Comparison of ENCODE assay signal across 11 cellular contexts in the genomic region with DNA sequence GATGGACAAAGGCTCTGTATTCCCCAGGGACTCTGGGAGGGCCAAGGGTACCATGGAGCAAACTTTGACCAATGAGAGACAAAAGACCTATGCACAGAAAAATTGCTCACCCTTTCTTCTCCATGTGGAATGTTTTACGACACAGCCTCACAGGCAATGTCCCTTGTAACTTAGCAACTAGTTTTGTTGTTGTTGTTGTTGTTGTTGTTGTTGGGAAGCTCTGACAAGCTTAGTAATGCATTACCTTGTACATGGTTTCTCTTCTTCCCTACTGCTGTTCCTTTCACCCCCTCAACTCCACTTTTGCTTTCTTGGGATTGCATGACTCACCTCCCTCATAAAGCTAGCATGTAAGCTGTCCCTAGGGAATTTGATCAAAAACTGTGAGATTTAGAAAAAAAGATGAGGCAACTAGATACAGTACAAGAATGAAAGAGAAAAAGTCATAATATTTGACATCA.
A peak's percentile ranks its signal among the peaks of the same experiment; 100 is the strongest.
DNase-seq lines count a peak whose midpoint lies in the region; ATAC-seq, FAIRE-seq and TF ChIP-seq lines count a peak whose summit lies in the region.
"Had no signal": no experiment of that assay in that cellular context is flagged by ENCODE, and none has a peak within 500 bp of the region (broad histone marks: within the 10 kb centered on the region; RNA-seq: fewer than 3 reads in every experiment).

No MANE protein-coding gene starts in this region.

- no peaks in the 10 kb centered on the region for H3K27me3 ChIP-seq in SJCRH30
- H3K27me3 ChIP-seq in HepG2 (ENCODE audit: control insufficient read depth in 1 of 2, insufficient read depth in 2 of 2, low read length in 2 of 2): no peaks in the 10 kb centered on the region
- H3K27me3 ChIP-seq: upper lobe of right lung had no signal

- no peaks in the 10 kb centered on the region for H4K20me1 ChIP-seq in HepG2 (ENCODE audit: insufficient read depth, low read length)

- in situ Hi-C loops in HepG2 (cut with HindIII; ENCODE audit: extremely low pct_ligation_motif_present, low pct_unique_long_range_greater_than_20kb): no loop called here

- peaks cover 41% of the 10 kb centered on the region for H3K4me1 Mint-ChIP-seq in activated naive CD8-positive, alpha-beta T cell (ENCODE audit: low read depth)
- H3K4me1 Mint-ChIP-seq in activated naive CD8-positive, alpha-beta T cell treated with anti-CD3 and anti-CD28 coated beads, Interleukin-2, amount 50 U/mL, for 24 hours: peaks cover 40% of the 10 kb centered on the region
- H3K4me1 Mint-ChIP-seq in natural killer cell treated with Interleukin-12 subunit alpha and Interleukin-12 subunit beta and Interleukin-15 and Interleukin-18, amount 100 ng/mL, for 72 hours (ENCODE audit: low read depth in 2 of 2): peaks cover 24 to 29% of the 10 kb centered on the region in 2 donors

- intact Hi-C loops in HepG2 (cut with micrococcal nuclease; ENCODE audit: unreplicated experiment): no loop called here

- H3K4me2 ChIP-seq in HepG2 (ENCODE audit: low read depth, low read length): no peak overlapping the region

- H3K9ac ChIP-seq in HepG2 (ENCODE audit: insufficient read depth, low read depth, low read length): no peak overlapping the region

- POLR2A ChIA-PET in HepG2 (lab: Yijun Ruan, JAX): no interaction called here

- H3K9me3 ChIP-seq in SJCRH30 (replicated peaks) (no peaks in the 10 kb centered on the region), HepG2 (ENCODE audit: low read length) (no peaks in the 10 kb centered on the region)
- H3K9me3 ChIP-seq: upper lobe of right lung had no signal

- TF ChIP-seq POLR2A in HepG2 (IDR thresholded peaks at IDR 0.05; ENCODE audit: insufficient read depth in 1 of 2, low read depth in 2 of 2, low read length in 2 of 2): no peak

- WGBS in HepG2 (ENCODE audit: low lambda C conversion rate): 69% methylated on average over 1 of the region's 1 CpG

- H3K27ac ChIP-seq in SJCRH30 (peak overlapping the region; percentile 1; the same call in 1 of the 2 replicates), HepG2 (ENCODE audit: extremely low read length, insufficient read depth, low read length) (no peak overlapping the region)
- H3K27ac ChIP-seq: upper lobe of right lung had no signal

- TF ChIP-seq EP300 in HepG2 (IDR thresholded peaks at IDR 0.05; ENCODE audit: low read depth in 2 of 2, low read length in 2 of 2) (no peak), HepG2 (CRISPR knock-in tag; IDR thresholded peaks at IDR 0.05; ENCODE audit: borderline replicate concordance) (no peak)

- peak overlapping the region; percentile 17 for H3K4me3 Mint-ChIP-seq in activated naive CD8-positive, alpha-beta T cell
- no peak overlapping the region for H3K4me3 Mint-ChIP-seq in activated naive CD8-positive, alpha-beta T cell treated with anti-CD3 and anti-CD28 coated beads, Interleukin-2, amount 50 U/mL, for 24 hours
- no peak overlapping the region for H3K4me3 Mint-ChIP-seq in natural killer cell treated with Interleukin-12 subunit alpha and Interleukin-12 subunit beta and Interleukin-15 and Interleukin-18, amount 100 ng/mL, for 72 hours

- H3K79me2 ChIP-seq in HepG2 (ENCODE audit: insufficient read depth, low read length): no peaks in the 10 kb centered on the region

- no peaks in the 10 kb centered on the region for H3K36me3 Mint-ChIP-seq in activated naive CD8-positive, alpha-beta T cell
- no peaks in the 10 kb centered on the region for H3K36me3 Mint-ChIP-seq in activated naive CD8-positive, alpha-beta T cell treated with anti-CD3 and anti-CD28 coated beads, Interleukin-2, amount 50 U/mL, for 24 hours (ENCODE audit: low read depth)
- no peaks in the 10 kb centered on the region for H3K36me3 Mint-ChIP-seq in natural killer cell treated with Interleukin-12 subunit alpha and Interleukin-12 subunit beta and Interleukin-15 and Interleukin-18, amount 100 ng/mL, for 72 hours
- H3K36me3 Mint-ChIP-seq: CD4-positive, CD25-positive, alpha-beta regulatory T cell had no signal

- no peak overlapping the region for H2AFZ ChIP-seq in HepG2 (ENCODE audit: low read length)

- H3K4me1 ChIP-seq in SJCRH30 (peaks cover 21% of the 10 kb centered on the region), HepG2 (ENCODE audit: insufficient read depth, low read length) (no peaks in the 10 kb centered on the region)
- H3K4me1 ChIP-seq: upper lobe of right lung had no signal

- no peak for DNase-seq in activated naive CD8-positive, alpha-beta T cell treated with anti-CD3 and anti-CD28 coated beads, Interleukin-2, amount 50 U/mL, for 24 hours
- DNase-seq in SJCRH30: peak in 1 of 2 experiments; percentile 51
- peak; percentile 85 for DNase-seq in fibroblast of the conjunctiva (ENCODE audit: low read depth)
- peak; percentile 56 for DNase-seq in urothelium cell line (ENCODE audit: low spot score)
- no peak for DNase-seq in HepG2 (ENCODE audit: low spot score)
- DNase-seq in natural killer cell treated with Interleukin-12 subunit alpha and Interleukin-12 subunit beta and Interleukin-15 and Interleukin-18, amount 100 ng/mL, for 72 hours (ENCODE audit: low spot score): no peak
- DNase-seq: CD4-positive, CD25-positive, alpha-beta regulatory T cell; upper lobe of right lung had no signal

- H3K4me3 ChIP-seq in SJCRH30 (no peak overlapping the region), HepG2 (replicated peaks in 1 of 3; ENCODE audit: insufficient read depth in 1 of 3, low read depth in 2 of 3, low read length in 3 of 3) (no peak overlapping the region)
- H3K4me3 ChIP-seq: upper lobe of right lung had no signal

- no peak for FAIRE-seq in urothelium cell line (lab: Jason Lieb, UNC)
- no peak for FAIRE-seq in HepG2 (lab: Jason Lieb, UNC)
- FAIRE-seq: islet of Langerhans had no signal

- H3K27ac Mint-ChIP-seq in activated naive CD8-positive, alpha-beta T cell: no peak overlapping the region
- H3K27ac Mint-ChIP-seq in activated naive CD8-positive, alpha-beta T cell treated with anti-CD3 and anti-CD28 coated beads, Interleukin-2, amount 50 U/mL, for 24 hours: no peak overlapping the region
- H3K27ac Mint-ChIP-seq in natural killer cell treated with Interleukin-12 subunit alpha and Interleukin-12 subunit beta and Interleukin-15 and Interleukin-18, amount 100 ng/mL, for 72 hours: peak overlapping the region in 1 of 2 donors; percentile 76
- H3K27ac Mint-ChIP-seq: CD4-positive, CD25-positive, alpha-beta regulatory T cell had no signal

- H3K27me3 Mint-ChIP-seq in activated naive CD8-positive, alpha-beta T cell: no peaks in the 10 kb centered on the region
- H3K27me3 Mint-ChIP-seq in activated naive CD8-positive, alpha-beta T cell treated with anti-CD3 and anti-CD28 coated beads, Interleukin-2, amount 50 U/mL, for 24 hours: no peaks in the 10 kb centered on the region
- peaks cover 0 to 6% of the 10 kb centered on the region in 2 donors for H3K27me3 Mint-ChIP-seq in natural killer cell treated with Interleukin-12 subunit alpha and Interleukin-12 subunit beta and Interleukin-15 and Interleukin-18, amount 100 ng/mL, for 72 hours

- ATAC-seq in activated naive CD8-positive, alpha-beta T cell treated with anti-CD3 and anti-CD28 coated beads, Interleukin-2, amount 50 U/mL, for 24 hours: no peak
- ATAC-seq in HepG2 (no peak), HG03139 (IDR thresholded peaks at IDR 0.05; ENCODE audit: unreplicated experiment) (no peak)
- no peak for ATAC-seq in natural killer cell treated with Interleukin-12 subunit alpha and Interleukin-12 subunit beta and Interleukin-15 and Interleukin-18, amount 100 ng/mL, for 72 hours
- ATAC-seq: upper lobe of right lung had no signal

- H3K36me3 ChIP-seq in SJCRH30: no peaks in the 10 kb centered on the region
- H3K36me3 ChIP-seq in HepG2 (replicated peaks in 1 of 2; ENCODE audit: control insufficient read depth in 1 of 2, insufficient read depth in 2 of 2, low read length in 2 of 2): no peaks in the 10 kb centered on the region
- H3K36me3 ChIP-seq: upper lobe of right lung had no signal

- no peak for TF ChIP-seq CTCF in HepG2 (CRISPR knock-in tag; IDR thresholded peaks at IDR 0.05)

- TF ChIP-seq RAD21 in HepG2 (CRISPR knock-in tag; IDR thresholded peaks at IDR 0.05): no peak

- CTCF ChIA-PET in HepG2 (lab: Yijun Ruan, JAX; ENCODE audit: low intra/inter-chr PET ratio, low total read pairs): no interaction called here

- H3K9me3 Mint-ChIP-seq in activated naive CD8-positive, alpha-beta T cell (ENCODE audit: low read depth): no peaks in the 10 kb centered on the region
- no peaks in the 10 kb centered on the region for H3K9me3 Mint-ChIP-seq in activated naive CD8-positive, alpha-beta T cell treated with anti-CD3 and anti-CD28 coated beads, Interleukin-2, amount 50 U/mL, for 24 hours
- peaks cover 4% of the 10 kb centered on the region for H3K9me3 Mint-ChIP-seq in natural killer cell treated with Interleukin-12 subunit alpha and Interleukin-12 subunit beta and Interleukin-15 and Interleukin-18, amount 100 ng/mL, for 72 hours

- BruUV-seq in HepG2 (replicated peaks; lab: Mats Ljungman, UMichigan): no TSS peak

TF ChIP-seq in HepG2, 621 proteins besides CTCF, POLR2A, EP300 and RAD21 (continues in another document):
- TF ChIP-seq CBX5 (CRISPR knock-in tag; IDR thresholded peaks at IDR 0.05; ENCODE audit: borderline replicate concordance) (no peak), RCOR2 (CRISPR knock-in tag; IDR thresholded peaks at IDR 0.05) (no peak), PHF20 (CRISPR knock-in tag; IDR thresholded peaks at IDR 0.05) (no peak), JUNB (CRISPR knock-in tag; IDR thresholded peaks at IDR 0.05; ENCODE audit: borderline replicate concordance) (no peak), KLF11 (CRISPR knock-in tag; IDR thresholded peaks at IDR 0.05) (no peak), ZFP36L2 (CRISPR knock-in tag; IDR thresholded peaks at IDR 0.05) (no peak), ZBTB21 (CRISPR knock-in tag; IDR thresholded peaks at IDR 0.05) (no peak), ONECUT2 (CRISPR knock-in tag; IDR thresholded peaks at IDR 0.05) (no peak)
- TF ChIP-seq, protein P1, sequence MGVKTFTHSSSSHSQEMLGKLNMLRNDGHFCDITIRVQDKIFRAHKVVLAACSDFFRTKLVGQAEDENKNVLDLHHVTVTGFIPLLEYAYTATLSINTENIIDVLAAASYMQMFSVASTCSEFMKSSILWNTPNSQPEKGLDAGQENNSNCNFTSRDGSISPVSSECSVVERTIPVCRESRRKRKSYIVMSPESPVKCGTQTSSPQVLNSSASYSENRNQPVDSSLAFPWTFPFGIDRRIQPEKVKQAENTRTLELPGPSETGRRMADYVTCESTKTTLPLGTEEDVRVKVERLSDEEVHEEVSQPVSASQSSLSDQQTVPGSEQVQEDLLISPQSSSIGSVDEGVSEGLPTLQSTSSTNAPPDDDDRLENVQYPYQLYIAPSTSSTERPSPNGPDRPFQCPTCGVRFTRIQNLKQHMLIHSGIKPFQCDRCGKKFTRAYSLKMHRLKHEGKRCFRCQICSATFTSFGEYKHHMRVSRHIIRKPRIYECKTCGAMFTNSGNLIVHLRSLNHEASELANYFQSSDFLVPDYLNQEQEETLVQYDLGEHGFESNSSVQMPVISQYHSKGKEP (CRISPR knock-in tag; IDR thresholded peaks at IDR 0.05): no peak

Comparison
In these comparisons a context has a peak if more than half of its experiments do, and no peak if none do; other contexts are left out.
1. DNase-seq: peak in fibroblast of the conjunctiva (single experiment) and urothelium cell line (single experiment); none in activated naive CD8-positive, alpha-beta T cell treated with anti-CD3 and anti-CD28 coated beads, Interleukin-2, amount 50 U/mL, for 24 hours (single experiment), HepG2 (single experiment) and natural killer cell treated with Interleukin-12 subunit alpha and Interleukin-12 subunit beta and Interleukin-15 and Interleukin-18, amount 100 ng/mL, for 72 hours (single experiment).